Comparison of ENCODE assay signal across 21 cellular contexts in the genomic region with DNA sequence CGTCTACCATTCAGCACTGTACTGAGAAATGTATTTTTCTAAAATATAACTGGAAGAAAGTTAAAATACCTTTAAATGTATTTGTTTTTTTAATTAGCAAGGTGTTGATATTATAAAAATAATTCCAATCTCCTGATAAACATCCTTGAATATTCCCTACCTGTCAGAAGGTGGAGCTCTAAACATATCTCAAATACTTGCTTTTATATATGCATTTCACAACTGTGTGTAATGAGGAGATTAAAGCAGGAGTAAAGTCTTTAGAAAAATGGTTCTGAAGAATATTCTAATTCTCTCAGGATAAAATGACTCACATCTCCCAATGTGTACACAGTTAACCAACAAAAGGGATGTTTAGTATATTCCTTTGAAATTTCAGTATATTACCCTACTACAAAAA.
A peak's percentile ranks its signal among the peaks of the same experiment; 100 is the strongest.
DNase-seq lines count a peak whose midpoint lies in the region; ATAC-seq and TF ChIP-seq lines count a peak whose summit lies in the region.
"Had no signal": no experiment of that assay in that cellular context is flagged by ENCODE, and none has a peak within 500 bp of the region (broad histone marks: within the 10 kb centered on the region; RNA-seq: fewer than 3 reads in every experiment).

No MANE protein-coding gene starts in this region.

- H3K36me3 Mint-ChIP-seq in GM23338 (ENCODE audit: low read depth): no peaks in the 10 kb centered on the region

- no peaks in the 10 kb centered on the region for H3K27me3 Mint-ChIP-seq in GM23338 (ENCODE audit: insufficient read depth, low read depth, poor library complexity)
- H3K27me3 Mint-ChIP-seq: activated CD4-positive, alpha-beta T cell treated with anti-CD3 and anti-CD28 coated beads for 36 hours had no signal

- H3K27ac ChIP-seq in hepatocyte: no peak overlapping the region
- no peak overlapping the region for H3K27ac ChIP-seq in GM23338 (ENCODE audit: low read depth)
- H3K27ac ChIP-seq in stomach: no peak overlapping the region
- H3K27ac ChIP-seq: body of pancreas, dorsolateral prefrontal cortex, RWPE1, skin epidermis, tibial nerve had no signal

- no peak for TF ChIP-seq EP300 in stomach (IDR thresholded peaks at IDR 0.05)

- H3K9me2 ChIP-seq in hepatocyte (replicated peaks; ENCODE audit: insufficient read depth) (no peaks in the 10 kb centered on the region), GM23338 (ENCODE audit: insufficient read depth) (no peaks in the 10 kb centered on the region)

- peak; percentile 0 for DNase-seq in DMS 273 (lab: John Stamatoyannopoulos, UW; ENCODE audit: unreplicated experiment)
- DNase-seq in DMS 273 treated with DMSO at 0.1 percent for 48 hours (lab: John Stamatoyannopoulos, UW): no peak
- DNase-seq in RKO (ENCODE audit: low spot score): peak; percentile 16
- DNase-seq in hepatocyte (ENCODE audit: low spot score): no peak
- no peak for DNase-seq in GM23338 (ENCODE audit: low spot score)
- DNase-seq in stomach: no peak
- DNase-seq: 8988T; activated CD4-positive, alpha-beta T cell treated with anti-CD3 and anti-CD28 coated beads for 36 hours; activated naive CD4-positive, alpha-beta T cell treated with anti-CD3 and anti-CD28 coated beads, Interleukin-2, amount 50 U/mL, for 16 hours; body of pancreas; dorsolateral prefrontal cortex; hypothalamus; left cardiac atrium; NCI-H1436 had no signal

- H3K36me3 ChIP-seq in hepatocyte (replicated peaks; ENCODE audit: insufficient read depth, low read depth) (no peaks in the 10 kb centered on the region), GM23338 (ENCODE audit: insufficient read depth) (no peaks in the 10 kb centered on the region), stomach (peaks cover 0 to 10% (median 5%) of the 10 kb centered on the region in 4 donors)
- H3K36me3 ChIP-seq: HAP-1, tibial nerve had no signal

- no peak for ATAC-seq in GM23338
- no peak for ATAC-seq in esophagus mucosa
- ATAC-seq: activated CD4-positive, alpha-beta T cell treated with anti-CD3 and anti-CD28 coated beads for 36 hours; body of pancreas; left cardiac atrium had no signal

- TF ChIP-seq CTCF in LNCAP (IDR thresholded peaks at IDR 0.05) (peak; percentile 68; the same call in 1 of the 2 replicates), hepatocyte (IDR thresholded peaks at IDR 0.05; ENCODE audit: poor library complexity) (peak; percentile 24), GM23338 (conservative IDR thresholded peaks at IDR 0.05; ENCODE audit: low read depth in 2 of 2) (no peak; a peak in 1 of 4 replicates), stomach (IDR thresholded peaks at IDR 0.05) (no peak)

- no peaks in the 10 kb centered on the region for H3F3A ChIP-seq in GM23338 (replicated peaks; ENCODE audit: low read depth)

- H3K9me3 ChIP-seq in hepatocyte (ENCODE audit: low read depth) (no peaks in the 10 kb centered on the region), stomach (no peaks in the 10 kb centered on the region)
- H3K9me3 ChIP-seq: body of pancreas, HAP-1, tibial nerve had no signal

- H3K4me2 ChIP-seq in hepatocyte: no peak overlapping the region
- H3K4me2 ChIP-seq in GM23338: no peak overlapping the region

- H3K27me3 ChIP-seq in hepatocyte (no peaks in the 10 kb centered on the region), GM23338 (ENCODE audit: insufficient read depth) (no peaks in the 10 kb centered on the region), stomach (no peaks in the 10 kb centered on the region)
- H3K27me3 ChIP-seq: body of pancreas, dorsolateral prefrontal cortex, tibial nerve had no signal

- 94% methylated on average over 1 of the region's 1 CpG for WGBS in hepatocyte (ENCODE audit: low lambda C conversion rate, missing lambda C conversion rate)
- 92 to 99% (median 95%) methylated on average over 1 of the region's 1 CpG for WGBS in stomach, 5 donors

- H3K27ac Mint-ChIP-seq in GM23338: no peak overlapping the region
- H3K27ac Mint-ChIP-seq: activated CD4-positive, alpha-beta T cell treated with anti-CD3 and anti-CD28 coated beads for 36 hours; T-helper 2 cell treated with Interferon-gamma antibody and Interleukin-4, amounts not matched to agents 5 μg/mL and 100 μg/mL, for 36 hours had no signal

- H2AFZ ChIP-seq in hepatocyte (no peak overlapping the region), GM23338 (no peak overlapping the region)

- intact Hi-C loops in stomach (cut with DNase I; ENCODE audit: low total_unique reads): no loop called here

- H3K4me1 Mint-ChIP-seq in GM23338: no peaks in the 10 kb centered on the region
- H3K4me1 Mint-ChIP-seq: activated CD4-positive, alpha-beta T cell treated with anti-CD3 and anti-CD28 coated beads for 36 hours had no signal

- H3K79me2 ChIP-seq in hepatocyte: no peaks in the 10 kb centered on the region
- no peaks in the 10 kb centered on the region for H3K79me2 ChIP-seq in GM23338 (replicated peaks; ENCODE audit: insufficient read depth)

- H3K4me3 ChIP-seq in hepatocyte (no peak overlapping the region), GM23338 (no peak overlapping the region), stomach (no peak overlapping the region)
- H3K4me3 ChIP-seq: body of pancreas, dorsolateral prefrontal cortex, HAP-1, skin epidermis, tibial nerve had no signal

- H3K9me3 Mint-ChIP-seq in GM23338: no peaks in the 10 kb centered on the region
- H3K9me3 Mint-ChIP-seq: T-helper 2 cell treated with Interferon-gamma antibody and Interleukin-4, amounts not matched to agents 5 μg/mL and 100 μg/mL, for 36 hours had no signal

- H4K20me1 ChIP-seq in hepatocyte (ENCODE audit: insufficient read depth, poor library complexity, severe bottlenecking) (no peaks in the 10 kb centered on the region), GM23338 (replicated peaks; ENCODE audit: insufficient read depth) (no peaks in the 10 kb centered on the region)

- TF ChIP-seq POLR2A in stomach (IDR thresholded peaks at IDR 0.05): no peak

- H3K4me1 ChIP-seq in hepatocyte (ENCODE audit: insufficient read depth): no peaks in the 10 kb centered on the region
- H3K4me1 ChIP-seq in GM23338 (ENCODE audit: insufficient read depth): no peaks in the 10 kb centered on the region
- peaks cover 0 to 1% (median 0%) of the 10 kb centered on the region in 4 donors for H3K4me1 ChIP-seq in stomach
- H3K4me1 ChIP-seq: body of pancreas, HAP-1 had no signal

- no peak overlapping the region for H3K4me3 Mint-ChIP-seq in GM23338
- H3K4me3 Mint-ChIP-seq: activated CD4-positive, alpha-beta T cell treated with anti-CD3 and anti-CD28 coated beads for 36 hours; T-helper 2 cell treated with Interferon-gamma antibody and Interleukin-4, amounts not matched to agents 5 μg/mL and 100 μg/mL, for 36 hours had no signal

TF ChIP-seq in GM23338, 12 proteins besides CTCF, POLR2A, EP300 and RAD21 (continues in another document):
- TF ChIP-seq EZH2phosphoT487 (IDR thresholded peaks at IDR 0.05; ENCODE audit: unreplicated experiment) (no peak), NANOG (IDR thresholded peaks at IDR 0.05; ENCODE audit: borderline replicate concordance) (no peak)
- TF ChIP-seq, protein P1, sequence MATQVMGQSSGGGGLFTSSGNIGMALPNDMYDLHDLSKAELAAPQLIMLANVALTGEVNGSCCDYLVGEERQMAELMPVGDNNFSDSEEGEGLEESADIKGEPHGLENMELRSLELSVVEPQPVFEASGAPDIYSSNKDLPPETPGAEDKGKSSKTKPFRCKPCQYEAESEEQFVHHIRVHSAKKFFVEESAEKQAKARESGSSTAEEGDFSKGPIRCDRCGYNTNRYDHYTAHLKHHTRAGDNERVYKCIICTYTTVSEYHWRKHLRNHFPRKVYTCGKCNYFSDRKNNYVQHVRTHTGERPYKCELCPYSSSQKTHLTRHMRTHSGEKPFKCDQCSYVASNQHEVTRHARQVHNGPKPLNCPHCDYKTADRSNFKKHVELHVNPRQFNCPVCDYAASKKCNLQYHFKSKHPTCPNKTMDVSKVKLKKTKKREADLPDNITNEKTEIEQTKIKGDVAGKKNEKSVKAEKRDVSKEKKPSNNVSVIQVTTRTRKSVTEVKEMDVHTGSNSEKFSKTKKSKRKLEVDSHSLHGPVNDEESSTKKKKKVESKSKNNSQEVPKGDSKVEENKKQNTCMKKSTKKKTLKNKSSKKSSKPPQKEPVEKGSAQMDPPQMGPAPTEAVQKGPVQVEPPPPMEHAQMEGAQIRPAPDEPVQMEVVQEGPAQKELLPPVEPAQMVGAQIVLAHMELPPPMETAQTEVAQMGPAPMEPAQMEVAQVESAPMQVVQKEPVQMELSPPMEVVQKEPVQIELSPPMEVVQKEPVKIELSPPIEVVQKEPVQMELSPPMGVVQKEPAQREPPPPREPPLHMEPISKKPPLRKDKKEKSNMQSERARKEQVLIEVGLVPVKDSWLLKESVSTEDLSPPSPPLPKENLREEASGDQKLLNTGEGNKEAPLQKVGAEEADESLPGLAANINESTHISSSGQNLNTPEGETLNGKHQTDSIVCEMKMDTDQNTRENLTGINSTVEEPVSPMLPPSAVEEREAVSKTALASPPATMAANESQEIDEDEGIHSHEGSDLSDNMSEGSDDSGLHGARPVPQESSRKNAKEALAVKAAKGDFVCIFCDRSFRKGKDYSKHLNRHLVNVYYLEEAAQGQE (IDR thresholded peaks at IDR 0.05; ENCODE audit: unreplicated experiment): no peak

Comparison
In these comparisons a context has a peak if more than half of its experiments do, and no peak if none do; other contexts are left out.
1. DNase-seq: peak in DMS 273 (single experiment) and RKO (single experiment); none in DMS 273 treated with DMSO at 0.1 percent for 48 hours (single experiment), hepatocyte (single experiment), GM23338 (single experiment) and stomach (single experiment).
2. CTCF ChIP-seq: peak in LNCAP (single experiment) and hepatocyte (single experiment); none in GM23338 (0 of 2) and stomach (0 of 7).